ENCODE assay signal across 31 cellular contexts in genomic region chr19:50053119-50053518, GRCh38.
"Had no signal": no experiment of that assay in that cellular context is flagged by ENCODE, and none has a peak within 500 bp of the region (broad histone marks: within the 10 kb centered on the region; RNA-seq: fewer than 3 reads in every experiment).

No MANE protein-coding gene starts in this region.

- DNase-seq: activated CD4-positive, alpha-beta memory T cell treated with anti-CD3 and anti-CD28 coated beads for 36 hours; activated CD4-positive, alpha-beta T cell treated with anti-CD3 and anti-CD28 coated beads for 36 hours; activated CD4-positive, alpha-beta T cell treated with anti-CD3 and anti-CD28 coated beads, Interleukin-2, amount 10 ng/mL, durations not matched to agents 24 days and 14 days; activated CD4-positive, CD25-positive, alpha-beta regulatory T cell; activated CD4-positive, CD25-positive, alpha-beta regulatory T cell treated with anti-CD3 and anti-CD28 coated beads, Interleukin-2, amount 50 U/mL, for 72 hours; activated CD8-positive, alpha-beta memory T cell treated with anti-CD3 and anti-CD28 coated beads, Interleukin-2, amount 10 ng/mL, durations not matched to agents 7 days and 5 days; activated CD8-positive, alpha-beta memory T cell treated with anti-CD3 and anti-CD28 coated beads, Interleukin-2, amount 50 U/mL, for 4 hours; activated CD8-positive, alpha-beta T cell treated with anti-CD3 and anti-CD28 coated beads, Interleukin-2, amount 10 ng/mL, durations not matched to agents 7 days and 5 days; activated gamma-delta T cell; activated naive CD4-positive, alpha-beta T cell; activated naive CD4-positive, alpha-beta T cell treated with anti-CD3 and anti-CD28 coated beads, Interleukin-2, amount 10 ng/mL, durations not matched to agents 7 days and 5 days; activated naive CD8-positive, alpha-beta T cell treated with anti-CD3 and anti-CD28 coated beads, Interleukin-2, amount 10 ng/mL, durations not matched to agents 7 days and 5 days; activated T-cell treated with anti-CD3 and anti-CD28 coated beads, Interleukin-2, amount 50 U/mL, for 24 hours; activated T-cell treated with anti-CD3 and anti-CD28 coated beads, Interleukin-2, amount 50 U/mL, for 72 hours; central memory CD4-positive, alpha-beta T cell; cerebellar nuclear complex; colonic mucosa; effector CD8-positive, alpha-beta T cell; esophagus squamous epithelium; foreskin melanocyte; head of caudate nucleus; hippocampal formation; T1000 had no signal

- H3K27me3 ChIP-seq: ascending aorta, breast epithelium, cardiac muscle cell, colonic mucosa, esophagus squamous epithelium had no signal

- H3K4me3 ChIP-seq: ascending aorta, breast epithelium, cardiac muscle cell, colonic mucosa, esophagus squamous epithelium, gastroesophageal sphincter had no signal

- ATAC-seq: activated CD4-positive, alpha-beta T cell treated with anti-CD3 and anti-CD28 coated beads for 36 hours; activated CD8-positive, alpha-beta memory T cell treated with anti-CD3 and anti-CD28 coated beads, Interleukin-2, amount 10 ng/mL, durations not matched to agents 7 days and 5 days; activated CD8-positive, alpha-beta T cell treated with anti-CD3 and anti-CD28 coated beads, Interleukin-2, amount 10 ng/mL, durations not matched to agents 7 days and 5 days; activated naive CD4-positive, alpha-beta T cell treated with anti-CD3 and anti-CD28 coated beads, Interleukin-2, amount 50 U/mL, for 72 hours; activated T-cell treated with anti-CD3 and anti-CD28 coated beads, Interleukin-2, amount 50 U/mL, for 72 hours; gastroesophageal sphincter had no signal

- H3K9me3 ChIP-seq: colonic mucosa had no signal

- H3K27ac ChIP-seq: ascending aorta, breast epithelium, cardiac muscle cell, colonic mucosa, epithelial cell of prostate, esophagus squamous epithelium, gastroesophageal sphincter had no signal

- H3K36me3 ChIP-seq: ascending aorta, breast epithelium, cardiac muscle cell, colonic mucosa, esophagus squamous epithelium had no signal

- FAIRE-seq: endometrium, endothelial cell of umbilical vein had no signal

- H3K4me1 ChIP-seq: ascending aorta, breast epithelium had no signal
